ENCODE assay signal across 13 cellular contexts in genomic region chr3:171258316-171258715, GRCh38.
A peak's percentile ranks its signal among the peaks of the same experiment; 100 is the strongest.
DNase-seq lines count a peak whose midpoint lies in the region; ATAC-seq and TF ChIP-seq lines count a peak whose summit lies in the region.
"Had no signal": no experiment of that assay in that cellular context is flagged by ENCODE, and none has a peak within 500 bp of the region (broad histone marks: within the 10 kb centered on the region; RNA-seq: fewer than 3 reads in every experiment).

No MANE protein-coding gene starts in this region.

- H3K27me3 Mint-ChIP-seq in CD4-positive, alpha-beta T cell, result no peaks in the 10 kb centered on the region
- H3K27me3 Mint-ChIP-seq in brain, result no peaks in the 10 kb centered on the region
- H3K27me3 Mint-ChIP-seq: stimulated activated naive B cell treated with anti-CD40 and anti-IgM and Interleukin-4, amounts not matched to agents 10 μg/mL and 1 μg/mL and 100 μg/mL, for 72 hours had no signal

- H3K4ac ChIP-seq in IMR-90 (ENCODE audit: low read depth, low read length) (no peak overlapping the region; the same call in 1 of the 2 replicates), mesenchymal stem cell (ENCODE audit: low read depth in 1 of 2, low read length in 2 of 2) (no peak overlapping the region)

- BruUV-seq in IMR-90 (replicated peaks; lab: Mats Ljungman, UMichigan), result no TSS peak

- peaks cover 9% of the 10 kb centered on the region for H3K36me3 Mint-ChIP-seq in CD4-positive, alpha-beta T cell (ENCODE audit: low read depth)
- no peaks in the 10 kb centered on the region for H3K36me3 Mint-ChIP-seq in brain
- H3K36me3 Mint-ChIP-seq: CD14-positive monocyte; stimulated activated naive B cell treated with anti-CD40 and anti-IgM and Interleukin-4, amounts not matched to agents 10 μg/mL and 1 μg/mL and 100 μg/mL, for 72 hours had no signal

- H2BK120ac ChIP-seq in IMR-90 (ENCODE audit: low read depth, low read length), result no peak overlapping the region
- no peak overlapping the region for H2BK120ac ChIP-seq in mesenchymal stem cell (ENCODE audit: low read depth, low read length)

- no peak overlapping the region for H3K4me2 ChIP-seq in IMR-90 (ENCODE audit: low read depth, low read length)
- H3K4me2 ChIP-seq in mesenchymal stem cell (ENCODE audit: low read length, poor library complexity, severe bottlenecking), result no peak overlapping the region

- 0 out of 4 replicates have a peak overlapping the region, but pooled peaks of 1 of the 2 experiments have one; percentile 7 for H4K8ac ChIP-seq in IMR-90 (ENCODE audit: low read depth in 2 of 2, low read length in 2 of 2)
- H4K8ac ChIP-seq in mesenchymal stem cell (ENCODE audit: low read length), result no peak overlapping the region

- H4K91ac ChIP-seq in IMR-90 (ENCODE audit: insufficient read depth, low read depth, low read length) (no peak overlapping the region), mesenchymal stem cell (ENCODE audit: low read length) (no peak overlapping the region)

- POLR2A ChIA-PET in CD4-positive, alpha-beta T cell (lab: Charles Lee), result interaction anchor here (0.6 to 2.0 kb wide), 4 partner anchors 9 to 892 kb away, joined by 3 to 6 read pairs (median 3); no protein-coding TSS in a partner anchor
- POLR2A ChIA-PET in IMR-90 (lab: Charles Lee; ENCODE audit: unreplicated experiment), result no interaction called here

- no peak overlapping the region for H3K56ac ChIP-seq in IMR-90 (ENCODE audit: extremely low read depth, insufficient read depth, low read length)

- H3K9ac ChIP-seq in IMR-90 (ENCODE audit: low read depth, low read length) (no peak overlapping the region), mesenchymal stem cell (ENCODE audit: low read length) (no peak overlapping the region)

- no peak overlapping the region for H3K23ac ChIP-seq in IMR-90 (ENCODE audit: low read depth, low read length)
- no peak overlapping the region for H3K23ac ChIP-seq in mesenchymal stem cell (ENCODE audit: low read length in 2 of 2)

- H3K79me1 ChIP-seq in IMR-90 (ENCODE audit: low read depth in 1 of 2, low read length in 2 of 2) (no peaks in the 10 kb centered on the region; a peak in 1 of 4 replicates), mesenchymal stem cell (replicated peaks; ENCODE audit: low read length, poor library complexity, severe bottlenecking) (peaks cover 26% of the 10 kb centered on the region)

- no peak overlapping the region for H3K4me3 ChIP-seq in IMR-90 (ENCODE audit: insufficient read depth, low read depth, low read length)
- H3K4me3 ChIP-seq in mesenchymal stem cell (ENCODE audit: insufficient read depth in 1 of 2, low read depth in 1 of 2, low read length in 2 of 2), result no peak overlapping the region
- no peak overlapping the region for H3K4me3 ChIP-seq in tibial artery

- CTCF ChIA-PET in CD4-positive, alpha-beta T cell (lab: Charles Lee), result no interaction called here
- CTCF ChIA-PET in IMR-90 (lab: Yijun Ruan, JAX), result interaction anchor here (0.8 kb wide), 1 partner anchor 202 kb away, joined by 6 read pairs; the partner anchor contains the start of gene TNIK

- no peak for TF ChIP-seq RAD21 in IMR-90 (IDR thresholded peaks at IDR 0.05; ENCODE audit: low read length)

- H2BK15ac ChIP-seq in IMR-90 (ENCODE audit: low read depth, low read length), result no peak overlapping the region
- no peak overlapping the region for H2BK15ac ChIP-seq in mesenchymal stem cell (ENCODE audit: low read depth, poor library complexity, severe bottlenecking)

- H3K27ac Mint-ChIP-seq in CD4-positive, alpha-beta T cell, result peak overlapping the region; percentile 95
- H3K27ac Mint-ChIP-seq in brain, result peak overlapping the region in 3 of 5 experiments; percentile 50 to 79 (median 78)
- H3K27ac Mint-ChIP-seq: CD14-positive monocyte; stimulated activated naive B cell treated with anti-CD40 and anti-IgM and Interleukin-4, amounts not matched to agents 10 μg/mL and 1 μg/mL and 100 μg/mL, for 72 hours had no signal

- H2AK5ac ChIP-seq in IMR-90 (ENCODE audit: low read depth, low read length) (peak overlapping the region; percentile 27; the same call in 1 of the 2 replicates), mesenchymal stem cell (ENCODE audit: low read length, severe bottlenecking) (no peak overlapping the region)

- H3K36me3 ChIP-seq in IMR-90 (ENCODE audit: control insufficient read depth, insufficient read depth, low read length), result no peaks in the 10 kb centered on the region
- no peaks in the 10 kb centered on the region for H3K36me3 ChIP-seq in mesenchymal stem cell (ENCODE audit: control insufficient read depth in 1 of 2, insufficient read depth in 2 of 2, low read depth in 1 of 2, low read length in 2 of 2)
- no peaks in the 10 kb centered on the region for H3K36me3 ChIP-seq in tibial artery

- no peak for TF ChIP-seq CTCF in CD4-positive, alpha-beta T cell (IDR thresholded peaks at IDR 0.05)
- TF ChIP-seq CTCF in IMR-90 (conservative IDR thresholded peaks at IDR 0.05; ENCODE audit: low read depth, low read length) (no peak), brain (conservative IDR thresholded peaks at IDR 0.05) (no peak), GM13976 (IDR thresholded peaks at IDR 0.05; ENCODE audit: borderline replicate concordance, control extremely low read depth, extremely low read depth, insufficient read depth, missing control alignments) (no peak), tibial artery (IDR thresholded peaks at IDR 0.05) (no peak)

- ATAC-seq in CD4-positive, alpha-beta T cell (ENCODE audit: poor library complexity), result no peak
- ATAC-seq in IMR-90 (ENCODE audit: low read depth), result no peak; the same call in 1 of the 2 replicates
- ATAC-seq: stimulated activated naive B cell treated with anti-CD40 and anti-IgM and Interleukin-4, amounts not matched to agents 10 μg/mL and 1 μg/mL and 100 μg/mL, for 72 hours had no signal

- in situ Hi-C loops in IMR-90 (cut with MboI; ENCODE audit: low sequenced_read_pairs), result no loop called here
- in situ Hi-C loops in GM13976 (cut with MboI; ENCODE audit: low sequenced_read_pairs, unreplicated experiment), result no loop called here

- no peak overlapping the region for H2BK12ac ChIP-seq in mesenchymal stem cell (ENCODE audit: low read length in 2 of 2)

- H2AK9ac ChIP-seq in IMR-90 (replicated peaks; ENCODE audit: low read depth, low read length, poor library complexity), result no peak overlapping the region

- H3K4me1 ChIP-seq in IMR-90 (ENCODE audit: control insufficient read depth, insufficient read depth, low read length) (peaks cover 6% of the 10 kb centered on the region), mesenchymal stem cell (ENCODE audit: control insufficient read depth, insufficient read depth, low read depth, low read length) (peaks cover 8% of the 10 kb centered on the region), tibial artery (peaks cover 0 to 44% (median 25%) of the 10 kb centered on the region in 4 donors)

- dilution Hi-C loops in IMR-90 (cut with HindIII; ENCODE audit: low sequenced_read_pairs, unreplicated experiment), result no loop called here

- H3K4me3 Mint-ChIP-seq in CD4-positive, alpha-beta T cell, result peak overlapping the region; percentile 25
- H3K4me3 Mint-ChIP-seq in brain, result no peak overlapping the region
- H3K4me3 Mint-ChIP-seq: CD14-positive monocyte; stimulated activated naive B cell treated with anti-CD40 and anti-IgM and Interleukin-4, amounts not matched to agents 10 μg/mL and 1 μg/mL and 100 μg/mL, for 72 hours had no signal

- no peaks in the 10 kb centered on the region for H3K9me3 ChIP-seq in CD4-positive, alpha-beta T cell (ENCODE audit: control insufficient read depth, low read length)
- H3K9me3 ChIP-seq in IMR-90 (ENCODE audit: control insufficient read depth, insufficient read depth, low read length) (no peaks in the 10 kb centered on the region), mesenchymal stem cell (ENCODE audit: control insufficient read depth, low read length) (no peaks in the 10 kb centered on the region), tibial artery (no peaks in the 10 kb centered on the region)

- H3K14ac ChIP-seq in IMR-90 (replicated peaks; ENCODE audit: low read depth, low read length) (no peak overlapping the region), mesenchymal stem cell (ENCODE audit: low read length in 2 of 2) (no peak overlapping the region)

- H3K18ac ChIP-seq in IMR-90 (ENCODE audit: low read depth, low read length) (no peak overlapping the region), mesenchymal stem cell (ENCODE audit: low read depth in 1 of 2, low read length in 2 of 2) (no peak overlapping the region)

- no peaks in the 10 kb centered on the region for H3K9me1 ChIP-seq in IMR-90 (ENCODE audit: insufficient read depth, low read length)

- intact Hi-C loops in CD4-positive, alpha-beta T cell (cut with DNase I, micrococcal nuclease), result loop anchor here in 1 of 2 experiments (5.0 to 10.0 kb wide), 2 partner anchors 66 to 204 kb away; partner anchors contain the start of gene TNIK
- intact Hi-C loops in IMR-90 (cut with micrococcal nuclease), result loop anchor here (5.0 kb wide), 1 partner anchor 46 kb away; no protein-coding TSS in a partner anchor
- intact Hi-C loops in tibial artery (cut with DNase I; ENCODE audit: low total_unique reads), result no loop called here

- no peak for TF ChIP-seq POLR2A in IMR-90 (IDR thresholded peaks at IDR 0.05; ENCODE audit: low read depth, low read length)

- H2BK20ac ChIP-seq in IMR-90 (ENCODE audit: low read depth, low read length), result no peak overlapping the region

- peaks cover 99% of the 10 kb centered on the region for H3K4me1 Mint-ChIP-seq in CD4-positive, alpha-beta T cell (ENCODE audit: low read depth)
- peaks cover 96% of the 10 kb centered on the region for H3K4me1 Mint-ChIP-seq in brain

- H3K27me3 ChIP-seq in CD4-positive, alpha-beta T cell (ENCODE audit: control insufficient read depth, insufficient read depth, low read length), result no peaks in the 10 kb centered on the region
- no peaks in the 10 kb centered on the region for H3K27me3 ChIP-seq in IMR-90 (ENCODE audit: control insufficient read depth, insufficient read depth, low read length)
- no peaks in the 10 kb centered on the region for H3K27me3 ChIP-seq in mesenchymal stem cell (ENCODE audit: control insufficient read depth in 1 of 2, insufficient read depth in 1 of 2, low read length in 2 of 2)
- no peaks in the 10 kb centered on the region for H3K27me3 ChIP-seq in tibial artery

- H3K9me3 Mint-ChIP-seq in CD4-positive, alpha-beta T cell, result peaks cover 5% of the 10 kb centered on the region
- no peaks in the 10 kb centered on the region for H3K9me3 Mint-ChIP-seq in brain

- H2BK5ac ChIP-seq in IMR-90 (ENCODE audit: low read depth, low read length, poor library complexity, severe bottlenecking) (no peak overlapping the region), mesenchymal stem cell (ENCODE audit: low read depth, low read length, poor library complexity, severe bottlenecking) (no peak overlapping the region)

- H2AFZ ChIP-seq in IMR-90 (replicated peaks; ENCODE audit: low read length, poor library complexity), result no peak overlapping the region
- H2AFZ ChIP-seq in mesenchymal stem cell (ENCODE audit: low read depth, low read length), result no peak overlapping the region

- no peak for DNase-seq in CD4-positive, alpha-beta T cell
- no peak for DNase-seq in IMR-90
- no peak for DNase-seq in mesenchymal stem cell
- no peak for DNase-seq in GM13976 (ENCODE audit: low spot score)
- no peak for DNase-seq in NCI-H345 (lab: John Stamatoyannopoulos, UW)
- DNase-seq in activated gamma-delta T cell treated with Interleukin-2 at 50 U/mL for 16 hours, result no peak
- no peak for DNase-seq in tibial artery
- DNase-seq: activated effector memory CD4-positive, alpha-beta T cell treated with Interleukin-2 at 50 U/mL for 16 hours; effector CD4-positive, alpha-beta T cell; NCI-H1436 treated with DMSO at 0.1 percent for 48 hours; stimulated activated naive B cell treated with anti-CD40 and anti-IgM and Interleukin-4, amounts not matched to agents 10 μg/mL and 1 μg/mL and 100 μg/mL, for 72 hours had no signal

- H3K27ac ChIP-seq in CD4-positive, alpha-beta T cell (ENCODE audit: low read depth, low read length), result peak overlapping the region; percentile 61
- H3K27ac ChIP-seq in IMR-90 (ENCODE audit: insufficient read depth, low read length) (no peak overlapping the region), mesenchymal stem cell (ENCODE audit: low read length, poor library complexity, severe bottlenecking) (peak overlapping the region; percentile 31), tibial artery (peak overlapping the region in 1 of 2 donors; percentile 6)

- H4K5ac ChIP-seq in IMR-90 (ENCODE audit: low read depth, low read length), result no peak overlapping the region

- no peaks in the 10 kb centered on the region for H4K20me1 ChIP-seq in IMR-90 (ENCODE audit: insufficient read depth, low read length)

- WGBS in IMR-90 (ENCODE audit: extremely low coverage in 2 of 2, insufficient read length in 1 of 2), 2 experiments, result no CpG with 5 or more reads among the region's 2 CpGs
- WGBS in mesenchymal stem cell, result 89% methylated on average over 2 of the region's 2 CpGs
